ENCODE assay signal across 1 cellular context in the genomic region with DNA sequence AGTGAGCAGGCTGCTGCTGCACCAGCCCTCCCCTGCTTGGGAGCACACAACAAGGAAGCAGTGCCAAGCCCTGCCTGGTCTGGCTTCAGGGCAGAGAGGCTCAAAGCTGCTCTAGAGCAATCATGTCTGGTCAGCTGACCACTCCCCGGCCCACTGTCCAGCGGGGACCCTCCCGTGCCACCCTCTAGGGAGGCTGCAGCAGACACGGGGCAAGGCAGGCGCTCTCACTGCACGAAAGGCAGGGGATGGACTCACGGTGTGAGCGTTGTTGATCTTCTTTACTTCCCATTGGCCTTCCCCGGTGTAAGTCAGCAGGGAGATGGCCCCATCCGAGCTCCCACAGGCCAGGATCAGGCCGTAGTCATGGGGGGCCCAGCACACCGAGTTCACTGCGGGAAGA.
TF ChIP-seq lines count a peak whose summit lies in the region.

No MANE protein-coding gene starts in this region.

TF ChIP-seq in A549, 52 proteins besides CTCF, POLR2A, EP300 and RAD21:
- TF ChIP-seq MYC (IDR thresholded peaks at IDR 0.05; ENCODE audit: borderline replicate concordance, low read length) (no peak), FOXS1 (CRISPR knock-in tag; IDR thresholded peaks at IDR 0.05) (no peak), USF2 (IDR thresholded peaks at IDR 0.05) (no peak), KDM1A (IDR thresholded peaks at IDR 0.05; ENCODE audit: low read depth) (no peak), HES2 (IDR thresholded peaks at IDR 0.05) (no peak), SREBF2 (IDR thresholded peaks at IDR 0.05) (no peak), MAZ (IDR thresholded peaks at IDR 0.05; ENCODE audit: borderline replicate concordance, low read depth, low read length) (no peak), HDAC2 (IDR thresholded peaks at IDR 0.05) (no peak), CEBPB (IDR thresholded peaks at IDR 0.05) (no peak), TFCP2L1 (CRISPR knock-in tag; IDR thresholded peaks at IDR 0.05) (no peak)
- TF ChIP-seq, protein P1, sequence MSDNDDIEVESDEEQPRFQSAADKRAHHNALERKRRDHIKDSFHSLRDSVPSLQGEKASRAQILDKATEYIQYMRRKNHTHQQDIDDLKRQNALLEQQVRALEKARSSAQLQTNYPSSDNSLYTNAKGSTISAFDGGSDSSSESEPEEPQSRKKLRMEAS (IDR thresholded peaks at IDR 0.05) = no peak
- TF ChIP-seq, protein P2, sequence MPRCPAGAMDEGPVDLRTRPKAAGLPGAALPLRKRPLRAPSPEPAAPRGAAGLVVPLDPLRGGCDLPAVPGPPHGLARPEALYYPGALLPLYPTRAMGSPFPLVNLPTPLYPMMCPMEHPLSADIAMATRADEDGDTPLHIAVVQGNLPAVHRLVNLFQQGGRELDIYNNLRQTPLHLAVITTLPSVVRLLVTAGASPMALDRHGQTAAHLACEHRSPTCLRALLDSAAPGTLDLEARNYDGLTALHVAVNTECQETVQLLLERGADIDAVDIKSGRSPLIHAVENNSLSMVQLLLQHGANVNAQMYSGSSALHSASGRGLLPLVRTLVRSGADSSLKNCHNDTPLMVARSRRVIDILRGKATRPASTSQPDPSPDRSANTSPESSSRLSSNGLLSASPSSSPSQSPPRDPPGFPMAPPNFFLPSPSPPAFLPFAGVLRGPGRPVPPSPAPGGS (IDR thresholded peaks at IDR 0.05) = no peak
